8 cellular contexts compared by ENCODE assay signal in the genomic region with DNA sequence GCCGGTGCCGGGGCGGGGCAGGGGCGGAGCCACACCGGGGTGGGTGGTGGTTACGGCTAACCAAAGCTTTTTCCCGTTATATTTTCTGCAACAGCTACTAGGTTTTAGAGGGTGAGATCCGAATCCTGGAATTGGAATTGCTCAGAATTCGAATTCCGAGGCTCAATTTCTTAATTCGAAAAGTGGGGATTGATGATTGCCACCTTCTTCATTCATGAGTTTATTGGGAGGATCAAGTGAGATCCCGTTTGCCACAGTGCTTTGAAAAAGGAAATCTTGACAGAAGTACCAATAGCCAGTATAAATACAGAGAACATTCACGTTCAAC. TPM values are rescaled to one million over a fixed set of nuclear protein-coding genes. Genes with fewer than 3 reads are reported as not detected.
DNase-seq lines count a peak whose midpoint lies in the region; ATAC-seq and TF ChIP-seq lines count a peak whose summit lies in the region.

No MANE protein-coding gene starts in this region.

- no peak for TF ChIP-seq POLR2A in HCT116 (IDR thresholded peaks at IDR 0.05; ENCODE audit: borderline replicate concordance, extremely low read depth, insufficient read depth, insufficient read length)
- TF ChIP-seq POLR2A in stomach (IDR thresholded peaks at IDR 0.05), result no peak

- no peak overlapping the region for H2AFZ ChIP-seq in HCT116 (ENCODE audit: low read depth, low read length, poor library complexity, severe bottlenecking)

- H3K27me3 ChIP-seq in HCT116 (ENCODE audit: insufficient read depth, low read length) (no peaks in the 10 kb centered on the region), iPS-15b (ENCODE audit: control insufficient read depth, insufficient read depth, low read length) (no peaks in the 10 kb centered on the region), stomach (no peaks in the 10 kb centered on the region)

- no TSS peak for BruUV-seq in HCT116 (replicated peaks; lab: Mats Ljungman, UMichigan)

- DNase-seq in HCT116 (ENCODE audit: low read depth, low spot score), result no peak
- DNase-seq in stomach, result no peak
- DNase-seq in DMS53 treated with DMSO at 0.1 percent for 48 hours (lab: John Stamatoyannopoulos, UW; ENCODE audit: unreplicated experiment), result no peak
- DNase-seq in NCI-H1930 (lab: John Stamatoyannopoulos, UW), result no peak
- no peak for DNase-seq in islet precursor cell

- POLR2A ChIA-PET in HCT116 (lab: Charles Lee), result interaction anchor here (0.6 to 3.3 kb wide), 4 partner anchors 10 to 38 kb away, joined by 3 to 14 read pairs (median 4); partner anchors contain the start of gene ZNF691

- RAD21 ChIA-PET in HCT116 (lab: Charles Lee; ENCODE audit: low non-redundant PET in 1 of 2, low total read pairs in 2 of 2, uncharacterized antibody in 2 of 2, unreplicated experiment in 2 of 2), result interaction anchor here in 1 of 2 experiments (1.6 kb wide), 1 partner anchor 256 kb away, joined by 5 read pairs; no protein-coding TSS in a partner anchor

- H3K36me3 ChIP-seq in HCT116 (ENCODE audit: control insufficient read depth in 1 of 2, insufficient read depth in 2 of 2, low read length in 2 of 2), result no peaks in the 10 kb centered on the region
- H3K36me3 ChIP-seq in iPS-15b (ENCODE audit: control insufficient read depth, insufficient read depth, low read length), result no peaks in the 10 kb centered on the region
- peaks cover 0 to 8% (median 3%) of the 10 kb centered on the region in 4 donors for H3K36me3 ChIP-seq in stomach

- H3K4me1 ChIP-seq in HCT116 (ENCODE audit: control insufficient read depth in 1 of 2, insufficient read depth in 2 of 2, low read length in 2 of 2), result peaks cover 11 to 28% of the 10 kb centered on the region in 2 experiments; a peak in 3 of 4 replicates
- peaks cover 3% of the 10 kb centered on the region for H3K4me1 ChIP-seq in iPS-15b (ENCODE audit: control insufficient read depth, insufficient read depth, low read length)
- peaks cover 19 to 39% (median 26%) of the 10 kb centered on the region in 4 donors for H3K4me1 ChIP-seq in stomach

- ATAC-seq in HCT116 (no peak), GM18861 (IDR thresholded peaks at IDR 0.05; ENCODE audit: unreplicated experiment) (no peak)

- H3K79me2 ChIP-seq in HCT116 (ENCODE audit: insufficient read depth, low read length), result 0 out of 2 replicates have a peak, but pooled peaks cover 3% of the 10 kb centered on the region

- H3K27ac ChIP-seq in HCT116 (ENCODE audit: low read depth, low read length) (0 out of 2 replicates have a peak overlapping the region, but pooled peaks have one; percentile 92), stomach (peak overlapping the region; percentile 95 to 100 (median 98))

- H3K4me2 ChIP-seq in HCT116 (ENCODE audit: low read length), result peak overlapping the region; percentile 97

- H3K9me3 ChIP-seq in HCT116 (ENCODE audit: control insufficient read depth in 1 of 2, insufficient read depth in 1 of 2, low read depth in 1 of 2, low read length in 2 of 2), result no peaks in the 10 kb centered on the region
- no peaks in the 10 kb centered on the region for H3K9me3 ChIP-seq in iPS-15b (ENCODE audit: control insufficient read depth, insufficient read depth, low read length)
- H3K9me3 ChIP-seq in stomach, result no peaks in the 10 kb centered on the region

- intact Hi-C loops in HCT116 (cut with micrococcal nuclease), result no loop called here
- intact Hi-C loops in stomach (cut with DNase I; ENCODE audit: low total_unique reads), result no loop called here

- TF ChIP-seq CTCF in HCT116 (IDR thresholded peaks at IDR 0.05 in 2 of 3, conservative IDR thresholded peaks at IDR 0.05 in 1 of 3; ENCODE audit: borderline replicate concordance in 1 of 3, insufficient read depth in 1 of 3, low read depth in 2 of 3, low read length in 2 of 3) (no peak), WI38 (IDR thresholded peaks at IDR 0.05; ENCODE audit: low read depth, low read length) (no peak), stomach (IDR thresholded peaks at IDR 0.05) (no peak)

- no peaks in the 10 kb centered on the region for H3K9me2 ChIP-seq in HCT116 (ENCODE audit: insufficient read depth)

- H4K20me1 ChIP-seq in HCT116 (ENCODE audit: insufficient read depth), result no peaks in the 10 kb centered on the region

- H3K9ac ChIP-seq in HCT116 (ENCODE audit: low read length) (peak overlapping the region; percentile 85), iPS-15b (ENCODE audit: low read depth, low read length) (no peak overlapping the region)

- CTCF ChIA-PET in HCT116 (lab: Charles Lee), result interaction anchor here (0.5 to 1.4 kb wide), 2 partner anchors 29 to 256 kb away, joined by 3 read pairs; partner anchors contain the start of gene ZNF691

- 0 to 1% (median 1%) methylated on average over 8 to 13 of the region's 13 CpGs for WGBS in stomach, 5 donors

- no peak for TF ChIP-seq RAD21 in HCT116 (IDR thresholded peaks at IDR 0.05; ENCODE audit: low read depth)

- no peak for TF ChIP-seq EP300 in stomach (IDR thresholded peaks at IDR 0.05)

- H3K4me3 ChIP-seq in HCT116 (replicated peaks in 1 of 2; ENCODE audit: low read depth in 1 of 2, low read length in 2 of 2) (peak overlapping the region; percentile 35 to 82), WI38 (ENCODE audit: low read depth, low read length) (peak overlapping the region; percentile 66), iPS-15b (ENCODE audit: low read depth, low read length) (peak overlapping the region; percentile 42), stomach (peak overlapping the region; percentile 64 to 85 (median 73))

TF ChIP-seq in HCT116, 20 proteins besides CTCF, POLR2A, EP300 and RAD21:
- TF ChIP-seq SRF (IDR thresholded peaks at IDR 0.05; ENCODE audit: low read depth) (no peak), SIN3A (IDR thresholded peaks at IDR 0.05; ENCODE audit: low read depth) (no peak; the same call in 1 of the 2 replicates), REST (IDR thresholded peaks at IDR 0.05; ENCODE audit: low read depth) (no peak), SP1 (IDR thresholded peaks at IDR 0.05; ENCODE audit: low read depth) (no peak)

RNA-seq across cellular contexts. Expression of gene SVBP, which starts 0.2 kb away (rescaled TPM):
- total RNA-seq in HCT116 (2021; ENCODE audit: unreplicated experiment) (14.4 TPM), stomach (10 to 100 TPM in 4 of 5 donors, not detected in 1; 11.2 to 30.9 (median 18.3) TPM)
- 9.3 and 14.1 TPM in 2 replicates for polyA plus RNA-seq in HCT116 (2012)
- 10 to 100 TPM; 25.1 to 51.2 (median 29.4) TPM for polyA plus RNA-seq in stomach

RNA-seq across cellular contexts. Expression of gene ERMAP, which starts 0.5 kb away (rescaled TPM):
- 5.4 TPM for total RNA-seq in HCT116 (2021; ENCODE audit: unreplicated experiment)
- 2.4 and 3.2 TPM in 2 replicates for polyA plus RNA-seq in HCT116 (2012)
- total RNA-seq in stomach, result 10 to 100 TPM in 2 of 5 donors, 1 to 10 TPM in 2, not detected in 1; 4.9 to 13.6 (median 8.4) TPM
- 1 to 10 TPM; 3.5 to 4.9 (median 4.9) TPM for polyA plus RNA-seq in stomach

RNA-seq across cellular contexts. Expression of gene ZNF691, which starts 29.0 kb away (rescaled TPM):
- total RNA-seq in HCT116 (2021; ENCODE audit: unreplicated experiment), result 11.1 TPM
- polyA plus RNA-seq in HCT116 (2012), result 4.7 and 8.2 TPM in 2 replicates
- total RNA-seq in stomach, result 10 to 100 TPM in 1 of 5 donors, 1 to 10 TPM in 4; 1.2 to 12.8 (median 4.2) TPM
- 10 to 100 TPM in 1 of 3 donors, 1 to 10 TPM in 2; 6.0 to 11.8 (median 6.3) TPM for polyA plus RNA-seq in stomach

RNA-seq across cellular contexts. Expression of gene TMEM269, which starts 32.6 kb away (rescaled TPM):
- 0.34 TPM for total RNA-seq in HCT116 (2021; ENCODE audit: unreplicated experiment)
- 0.23 and 0.35 TPM in 2 replicates for polyA plus RNA-seq in HCT116 (2012)
- total RNA-seq in stomach, result under 1 TPM in 1 of 5 donors, not detected in 4; 0.55 TPM
- polyA plus RNA-seq in stomach, result under 1 TPM in 1 of 3 donors, not detected in 2; 0.03 TPM

RNA-seq across cellular contexts. Expression of gene C1orf50, which starts 50.4 kb away (rescaled TPM):
- total RNA-seq in HCT116 (2021; ENCODE audit: unreplicated experiment) (5.8 TPM), stomach (1 to 10 TPM in 2 of 5 donors, under 1 TPM in 1, not detected in 2; 0.89 to 6.7 (median 6.1) TPM)
- polyA plus RNA-seq in HCT116 (2012), result 1.2 and 1.8 TPM in 2 replicates
- polyA plus RNA-seq in stomach, result 1 to 10 TPM; 3.9 to 6.0 (median 4.1) TPM
